ENCODE assay signal across 1 cellular context in the genomic region with DNA sequence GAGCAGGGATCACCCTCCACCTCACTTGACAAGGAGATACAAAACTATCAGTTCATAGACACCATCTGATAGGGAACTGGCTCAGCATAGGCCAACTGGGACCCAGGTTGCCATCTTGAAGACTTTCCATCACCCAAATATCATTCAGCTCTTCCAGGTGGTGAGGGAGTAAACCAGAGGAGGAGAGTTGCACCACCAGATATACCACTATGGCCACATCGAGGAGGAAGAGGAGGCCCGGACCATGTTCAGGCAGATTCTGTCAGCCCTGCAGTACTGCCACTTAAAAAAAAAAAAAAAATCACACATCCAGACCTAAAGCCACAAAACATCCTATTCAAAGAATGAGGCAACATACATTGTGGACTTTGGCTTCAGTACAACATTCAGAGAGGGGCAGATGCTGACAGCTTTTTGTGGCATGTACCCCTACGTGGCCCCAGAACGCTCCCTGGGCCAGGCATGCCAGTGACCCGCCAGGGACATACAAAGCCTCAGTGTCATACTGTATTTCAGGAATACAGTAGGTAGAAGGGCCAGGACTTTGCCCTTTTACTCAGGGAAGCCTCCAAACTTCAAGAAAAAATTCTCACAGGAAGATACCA.
TF ChIP-seq lines count a peak whose summit lies in the region.

No MANE protein-coding gene starts in this region.

TF ChIP-seq in HepG2, 621 proteins besides CTCF, POLR2A, EP300 and RAD21 (continued from another document and continues in another):
- TF ChIP-seq, protein P1, sequence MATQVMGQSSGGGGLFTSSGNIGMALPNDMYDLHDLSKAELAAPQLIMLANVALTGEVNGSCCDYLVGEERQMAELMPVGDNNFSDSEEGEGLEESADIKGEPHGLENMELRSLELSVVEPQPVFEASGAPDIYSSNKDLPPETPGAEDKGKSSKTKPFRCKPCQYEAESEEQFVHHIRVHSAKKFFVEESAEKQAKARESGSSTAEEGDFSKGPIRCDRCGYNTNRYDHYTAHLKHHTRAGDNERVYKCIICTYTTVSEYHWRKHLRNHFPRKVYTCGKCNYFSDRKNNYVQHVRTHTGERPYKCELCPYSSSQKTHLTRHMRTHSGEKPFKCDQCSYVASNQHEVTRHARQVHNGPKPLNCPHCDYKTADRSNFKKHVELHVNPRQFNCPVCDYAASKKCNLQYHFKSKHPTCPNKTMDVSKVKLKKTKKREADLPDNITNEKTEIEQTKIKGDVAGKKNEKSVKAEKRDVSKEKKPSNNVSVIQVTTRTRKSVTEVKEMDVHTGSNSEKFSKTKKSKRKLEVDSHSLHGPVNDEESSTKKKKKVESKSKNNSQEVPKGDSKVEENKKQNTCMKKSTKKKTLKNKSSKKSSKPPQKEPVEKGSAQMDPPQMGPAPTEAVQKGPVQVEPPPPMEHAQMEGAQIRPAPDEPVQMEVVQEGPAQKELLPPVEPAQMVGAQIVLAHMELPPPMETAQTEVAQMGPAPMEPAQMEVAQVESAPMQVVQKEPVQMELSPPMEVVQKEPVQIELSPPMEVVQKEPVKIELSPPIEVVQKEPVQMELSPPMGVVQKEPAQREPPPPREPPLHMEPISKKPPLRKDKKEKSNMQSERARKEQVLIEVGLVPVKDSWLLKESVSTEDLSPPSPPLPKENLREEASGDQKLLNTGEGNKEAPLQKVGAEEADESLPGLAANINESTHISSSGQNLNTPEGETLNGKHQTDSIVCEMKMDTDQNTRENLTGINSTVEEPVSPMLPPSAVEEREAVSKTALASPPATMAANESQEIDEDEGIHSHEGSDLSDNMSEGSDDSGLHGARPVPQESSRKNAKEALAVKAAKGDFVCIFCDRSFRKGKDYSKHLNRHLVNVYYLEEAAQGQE (IDR thresholded peaks at IDR 0.05; ENCODE audit: borderline replicate concordance in 1 of 2, low read depth in 1 of 2, low read length in 2 of 2) = peak in 1 of 2 experiments; percentile 11; a peak in 1 of 4 replicates
- TF ChIP-seq ISL2 (CRISPR knock-in tag; IDR thresholded peaks at IDR 0.05) = 0 out of 2 replicates have a peak, but pooled peaks have one; percentile 20
- peak; percentile 36 for TF ChIP-seq SKI (IDR thresholded peaks at IDR 0.05; ENCODE audit: partially characterized antibody)
- TF ChIP-seq NCOA5 (CRISPR knock-in tag; IDR thresholded peaks at IDR 0.05) = no peak
- TF ChIP-seq, protein P2, sequence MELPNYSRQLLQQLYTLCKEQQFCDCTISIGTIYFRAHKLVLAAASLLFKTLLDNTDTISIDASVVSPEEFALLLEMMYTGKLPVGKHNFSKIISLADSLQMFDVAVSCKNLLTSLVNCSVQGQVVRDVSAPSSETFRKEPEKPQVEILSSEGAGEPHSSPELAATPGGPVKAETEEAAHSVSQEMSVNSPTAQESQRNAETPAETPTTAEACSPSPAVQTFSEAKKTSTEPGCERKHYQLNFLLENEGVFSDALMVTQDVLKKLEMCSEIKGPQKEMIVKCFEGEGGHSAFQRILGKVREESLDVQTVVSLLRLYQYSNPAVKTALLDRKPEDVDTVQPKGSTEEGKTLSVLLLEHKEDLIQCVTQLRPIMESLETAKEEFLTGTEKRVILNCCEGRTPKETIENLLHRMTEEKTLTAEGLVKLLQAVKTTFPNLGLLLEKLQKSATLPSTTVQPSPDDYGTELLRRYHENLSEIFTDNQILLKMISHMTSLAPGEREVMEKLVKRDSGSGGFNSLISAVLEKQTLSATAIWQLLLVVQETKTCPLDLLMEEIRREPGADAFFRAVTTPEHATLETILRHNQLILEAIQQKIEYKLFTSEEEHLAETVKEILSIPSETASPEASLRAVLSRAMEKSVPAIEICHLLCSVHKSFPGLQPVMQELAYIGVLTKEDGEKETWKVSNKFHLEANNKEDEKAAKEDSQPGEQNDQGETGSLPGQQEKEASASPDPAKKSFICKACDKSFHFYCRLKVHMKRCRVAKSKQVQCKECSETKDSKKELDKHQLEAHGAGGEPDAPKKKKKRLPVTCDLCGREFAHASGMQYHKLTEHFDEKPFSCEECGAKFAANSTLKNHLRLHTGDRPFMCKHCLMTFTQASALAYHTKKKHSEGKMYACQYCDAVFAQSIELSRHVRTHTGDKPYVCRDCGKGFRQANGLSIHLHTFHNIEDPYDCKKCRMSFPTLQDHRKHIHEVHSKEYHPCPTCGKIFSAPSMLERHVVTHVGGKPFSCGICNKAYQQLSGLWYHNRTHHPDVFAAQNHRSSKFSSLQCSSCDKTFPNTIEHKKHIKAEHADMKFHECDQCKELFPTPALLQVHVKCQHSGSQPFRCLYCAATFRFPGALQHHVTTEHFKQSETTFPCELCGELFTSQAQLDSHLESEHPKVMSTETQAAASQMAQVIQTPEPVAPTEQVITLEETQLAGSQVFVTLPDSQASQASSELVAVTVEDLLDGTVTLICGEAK (IDR thresholded peaks at IDR 0.05) = no peak
- TF ChIP-seq, protein P2 (CRISPR knock-in tag; IDR thresholded peaks at IDR 0.05) = no peak
- peak; percentile 21; the same call in 1 of the 2 replicates for TF ChIP-seq TCF7 (IDR thresholded peaks at IDR 0.05; ENCODE audit: low read depth)
- TF ChIP-seq, protein P3, sequence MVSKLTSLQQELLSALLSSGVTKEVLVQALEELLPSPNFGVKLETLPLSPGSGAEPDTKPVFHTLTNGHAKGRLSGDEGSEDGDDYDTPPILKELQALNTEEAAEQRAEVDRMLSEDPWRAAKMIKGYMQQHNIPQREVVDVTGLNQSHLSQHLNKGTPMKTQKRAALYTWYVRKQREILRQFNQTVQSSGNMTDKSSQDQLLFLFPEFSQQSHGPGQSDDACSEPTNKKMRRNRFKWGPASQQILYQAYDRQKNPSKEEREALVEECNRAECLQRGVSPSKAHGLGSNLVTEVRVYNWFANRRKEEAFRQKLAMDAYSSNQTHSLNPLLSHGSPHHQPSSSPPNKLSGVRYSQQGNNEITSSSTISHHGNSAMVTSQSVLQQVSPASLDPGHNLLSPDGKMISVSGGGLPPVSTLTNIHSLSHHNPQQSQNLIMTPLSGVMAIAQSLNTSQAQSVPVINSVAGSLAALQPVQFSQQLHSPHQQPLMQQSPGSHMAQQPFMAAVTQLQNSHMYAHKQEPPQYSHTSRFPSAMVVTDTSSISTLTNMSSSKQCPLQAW (CRISPR knock-in tag; IDR thresholded peaks at IDR 0.05) = 0 out of 2 replicates have a peak, but pooled peaks have one; percentile 22
- TF ChIP-seq ASH2L (IDR thresholded peaks at IDR 0.05; ENCODE audit: insufficient read length, low read depth, low read length) = peak; percentile 78
- no peak for TF ChIP-seq ZNF180 (CRISPR knock-in tag; IDR thresholded peaks at IDR 0.05; ENCODE audit: borderline replicate concordance, low read depth)
- no peak for TF ChIP-seq ATF7-NPFF (CRISPR knock-in tag; IDR thresholded peaks at IDR 0.05; ENCODE audit: low read depth)
- TF ChIP-seq, protein P4, sequence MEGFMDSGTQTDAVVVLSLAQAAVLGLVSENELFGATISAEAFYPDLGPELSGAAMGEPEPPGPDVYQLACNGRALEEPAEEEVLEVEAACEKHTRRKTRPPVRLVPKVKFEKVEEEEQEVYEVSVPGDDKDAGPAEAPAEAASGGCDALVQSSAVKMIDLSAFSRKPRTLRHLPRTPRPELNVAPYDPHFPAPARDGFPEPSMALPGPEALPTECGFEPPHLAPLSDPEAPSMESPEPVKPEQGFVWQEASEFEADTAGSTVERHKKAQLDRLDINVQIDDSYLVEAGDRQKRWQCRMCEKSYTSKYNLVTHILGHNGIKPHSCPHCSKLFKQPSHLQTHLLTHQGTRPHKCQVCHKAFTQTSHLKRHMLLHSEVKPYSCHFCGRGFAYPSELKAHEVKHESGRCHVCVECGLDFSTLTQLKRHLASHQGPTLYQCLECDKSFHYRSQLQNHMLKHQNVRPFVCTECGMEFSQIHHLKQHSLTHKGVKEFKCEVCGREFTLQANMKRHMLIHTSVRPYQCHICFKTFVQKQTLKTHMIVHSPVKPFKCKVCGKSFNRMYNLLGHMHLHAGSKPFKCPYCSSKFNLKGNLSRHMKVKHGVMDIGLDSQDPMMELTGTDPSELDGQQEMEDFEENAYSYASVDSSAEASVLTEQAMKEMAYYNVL (CRISPR knock-in tag; IDR thresholded peaks at IDR 0.05; ENCODE audit: borderline replicate concordance) = no peak
- peak; percentile 69; the same call in 1 of the 2 replicates for TF ChIP-seq NCOA2 (CRISPR knock-in tag; IDR thresholded peaks at IDR 0.05)
- TF ChIP-seq ZNF235 (CRISPR knock-in tag; IDR thresholded peaks at IDR 0.05; ENCODE audit: borderline replicate concordance) = no peak
- TF ChIP-seq ZNF775 (CRISPR knock-in tag; IDR thresholded peaks at IDR 0.05; ENCODE audit: borderline replicate concordance) = no peak
- no peak for TF ChIP-seq DNMT1 (CRISPR knock-in tag; IDR thresholded peaks at IDR 0.05)
- TF ChIP-seq RELA (CRISPR knock-in tag; IDR thresholded peaks at IDR 0.05) = no peak
- TF ChIP-seq, protein P5, sequence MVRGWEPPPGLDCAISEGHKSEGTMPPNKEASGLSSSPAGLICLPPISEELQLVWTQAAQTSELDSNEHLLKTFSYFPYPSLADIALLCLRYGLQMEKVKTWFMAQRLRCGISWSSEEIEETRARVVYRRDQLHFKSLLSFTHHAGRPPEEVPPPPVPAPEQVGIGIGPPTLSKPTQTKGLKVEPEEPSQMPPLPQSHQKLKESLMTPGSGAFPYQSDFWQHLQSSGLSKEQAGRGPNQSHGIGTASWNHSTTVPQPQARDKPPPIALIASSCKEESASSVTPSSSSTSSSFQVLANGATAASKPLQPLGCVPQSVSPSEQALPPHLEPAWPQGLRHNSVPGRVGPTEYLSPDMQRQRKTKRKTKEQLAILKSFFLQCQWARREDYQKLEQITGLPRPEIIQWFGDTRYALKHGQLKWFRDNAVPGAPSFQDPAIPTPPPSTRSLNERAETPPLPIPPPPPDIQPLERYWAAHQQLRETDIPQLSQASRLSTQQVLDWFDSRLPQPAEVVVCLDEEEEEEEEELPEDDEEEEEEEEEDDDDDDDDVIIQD (CRISPR knock-in tag; IDR thresholded peaks at IDR 0.05; ENCODE audit: low read depth) = no peak
- no peak for TF ChIP-seq ZNF44 (CRISPR knock-in tag; IDR thresholded peaks at IDR 0.05)
- TF ChIP-seq IRX3 (CRISPR knock-in tag; IDR thresholded peaks at IDR 0.05; ENCODE audit: borderline replicate concordance, low read depth) = no peak
- no peak for TF ChIP-seq ERF (CRISPR knock-in tag; IDR thresholded peaks at IDR 0.05)
- TF ChIP-seq, protein P6, sequence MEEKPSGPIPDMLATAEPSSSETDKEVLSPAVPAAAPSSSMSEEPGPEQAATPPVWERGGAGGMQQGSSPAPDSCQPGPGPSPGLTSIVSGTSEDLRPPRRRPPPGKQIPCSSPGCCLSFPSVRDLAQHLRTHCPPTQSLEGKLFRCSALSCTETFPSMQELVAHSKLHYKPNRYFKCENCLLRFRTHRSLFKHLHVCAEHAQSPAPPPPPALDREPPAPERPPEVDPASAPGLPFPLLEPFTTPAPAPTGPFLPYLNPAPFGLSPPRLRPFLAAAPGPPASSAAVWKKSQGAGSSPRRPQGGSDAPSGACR (CRISPR knock-in tag; IDR thresholded peaks at IDR 0.05) = no peak
- no peak for TF ChIP-seq FOXJ3 (CRISPR knock-in tag; IDR thresholded peaks at IDR 0.05; ENCODE audit: borderline replicate concordance)
- TF ChIP-seq RAD51 (IDR thresholded peaks at IDR 0.05; ENCODE audit: borderline replicate concordance) = no peak
- no peak for TF ChIP-seq ZFP1 (CRISPR knock-in tag; IDR thresholded peaks at IDR 0.05)
- peak; percentile 83 for TF ChIP-seq TEAD3 (CRISPR knock-in tag; optimal IDR thresholded peaks at IDR 0.05; ENCODE audit: borderline replicate concordance)
- no peak for TF ChIP-seq ZNF569 (CRISPR knock-in tag; IDR thresholded peaks at IDR 0.05; ENCODE audit: borderline replicate concordance)
- TF ChIP-seq, protein P7, sequence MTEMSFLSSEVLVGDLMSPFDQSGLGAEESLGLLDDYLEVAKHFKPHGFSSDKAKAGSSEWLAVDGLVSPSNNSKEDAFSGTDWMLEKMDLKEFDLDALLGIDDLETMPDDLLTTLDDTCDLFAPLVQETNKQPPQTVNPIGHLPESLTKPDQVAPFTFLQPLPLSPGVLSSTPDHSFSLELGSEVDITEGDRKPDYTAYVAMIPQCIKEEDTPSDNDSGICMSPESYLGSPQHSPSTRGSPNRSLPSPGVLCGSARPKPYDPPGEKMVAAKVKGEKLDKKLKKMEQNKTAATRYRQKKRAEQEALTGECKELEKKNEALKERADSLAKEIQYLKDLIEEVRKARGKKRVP (CRISPR knock-in tag; IDR thresholded peaks at IDR 0.05) = 0 out of 4 replicates have a peak, but pooled peaks of 1 of the 2 experiments have one; percentile 25
- TF ChIP-seq TRIM24 (CRISPR knock-in tag; IDR thresholded peaks at IDR 0.05) = no peak
